Comparison of ENCODE assay signal across 4 cellular contexts in the genomic region with DNA sequence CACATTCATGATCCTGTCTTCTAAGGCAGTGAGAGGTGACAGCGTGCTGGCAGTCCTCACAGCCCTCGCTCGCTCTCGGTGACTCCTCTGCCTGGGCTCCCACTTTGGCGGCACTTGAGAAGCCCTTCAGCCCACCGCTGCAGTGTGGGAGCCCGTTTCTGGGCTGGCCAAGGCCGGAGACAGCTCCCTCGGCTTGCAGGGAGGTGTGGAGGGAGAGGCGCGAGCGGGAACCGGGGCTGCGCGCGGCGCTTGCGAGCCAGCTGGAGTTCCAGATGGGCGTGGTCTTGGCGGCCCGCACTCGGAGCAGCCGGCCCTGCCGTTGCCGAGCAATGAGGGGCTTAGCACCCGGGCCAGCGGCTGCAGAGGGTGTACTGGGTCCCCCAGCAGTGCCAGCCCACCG.
DNase-seq lines count a peak whose midpoint lies in the region; FAIRE-seq and TF ChIP-seq lines count a peak whose summit lies in the region.
"Not testable (repeated sequence)": the region's sequence is repeated elsewhere in the genome, so short reads cannot be mapped to it uniquely, and the experiment has no call there.

No MANE protein-coding gene starts in this region.

- DNase-seq in activated gamma-delta T cell (lab: John Stamatoyannopoulos, UW) (peak; percentile 11), kidney (peak; percentile 66)
- not testable (repeated sequence) for DNase-seq in mesenchymal stem cell

- H3K4me2 ChIP-seq in mesenchymal stem cell (ENCODE audit: low read length, poor library complexity, severe bottlenecking): not testable (repeated sequence)

- not testable (repeated sequence) for H3K4me3 ChIP-seq in kidney (ENCODE audit: low read length in 2 of 2); mesenchymal stem cell (ENCODE audit: insufficient read depth in 1 of 2, low read depth in 1 of 2, low read length in 2 of 2); neutrophil (ENCODE audit: low read depth in 1 of 2, low read length in 1 of 2)

- H2BK120ac ChIP-seq in mesenchymal stem cell (ENCODE audit: low read depth, low read length): not testable (repeated sequence)

- not testable (repeated sequence) for H3K4ac ChIP-seq in mesenchymal stem cell (ENCODE audit: low read depth in 1 of 2, low read length in 2 of 2)

- H4K91ac ChIP-seq in mesenchymal stem cell (ENCODE audit: low read length): peak overlapping the region; percentile 12

- not testable (repeated sequence) for H2BK12ac ChIP-seq in mesenchymal stem cell (ENCODE audit: low read length in 2 of 2)

- H2AFZ ChIP-seq in mesenchymal stem cell (ENCODE audit: low read depth, low read length): not testable (repeated sequence)

- H3K18ac ChIP-seq in mesenchymal stem cell (ENCODE audit: low read depth in 1 of 2, low read length in 2 of 2): not testable (repeated sequence)

- not testable (repeated sequence) for H4K8ac ChIP-seq in mesenchymal stem cell (ENCODE audit: low read length)

- not testable (repeated sequence) for FAIRE-seq in kidney (lab: Jason Lieb, UNC)

- not testable (repeated sequence) for H3K27ac ChIP-seq in kidney (ENCODE audit: low read depth in 2 of 2, low read length in 2 of 2); mesenchymal stem cell (ENCODE audit: low read length, poor library complexity, severe bottlenecking)
- H3K27ac ChIP-seq in neutrophil: peak overlapping the region; percentile 95

- intact Hi-C loops in kidney (cut with DNase I): not testable (repeated sequence)

- H3K9me3 ChIP-seq in kidney (ENCODE audit: control insufficient read depth in 1 of 2, low read length in 2 of 2); mesenchymal stem cell (ENCODE audit: control insufficient read depth, low read length); neutrophil: not testable (repeated sequence)

- WGBS in mesenchymal stem cell: 97% methylated on average over 27 of the region's 28 CpGs

- not testable (repeated sequence) for H3K23ac ChIP-seq in mesenchymal stem cell (ENCODE audit: low read length in 2 of 2)

- not testable (repeated sequence) for H3K14ac ChIP-seq in mesenchymal stem cell (ENCODE audit: low read length in 2 of 2)

- not testable (repeated sequence) for H3K9ac ChIP-seq in kidney (ENCODE audit: low read length in 2 of 2); mesenchymal stem cell (ENCODE audit: low read length)

- H2AK5ac ChIP-seq in mesenchymal stem cell (ENCODE audit: low read length, severe bottlenecking): not testable (repeated sequence)

- not testable (repeated sequence) for H3K36me3 ChIP-seq in kidney (ENCODE audit: control insufficient read depth in 1 of 2, insufficient read depth in 2 of 2, low read length in 2 of 2); mesenchymal stem cell (ENCODE audit: control insufficient read depth in 1 of 2, insufficient read depth in 2 of 2, low read depth in 1 of 2, low read length in 2 of 2); neutrophil

- H2BK15ac ChIP-seq in mesenchymal stem cell (ENCODE audit: low read depth, poor library complexity, severe bottlenecking): not testable (repeated sequence)

- not testable (repeated sequence) for H2BK5ac ChIP-seq in mesenchymal stem cell (ENCODE audit: low read depth, low read length, poor library complexity, severe bottlenecking)

- not testable (repeated sequence) for H3K79me1 ChIP-seq in mesenchymal stem cell (replicated peaks; ENCODE audit: low read length, poor library complexity, severe bottlenecking)

- H3K4me1 ChIP-seq in kidney (ENCODE audit: control insufficient read depth in 1 of 2, insufficient read depth in 1 of 2, low read depth in 1 of 2, low read length in 2 of 2) (peaks cover 2 to 17% of the 10 kb centered on the region in 2 donors), neutrophil (ENCODE audit: control insufficient read depth in 1 of 2, insufficient read depth in 1 of 2, low read depth in 1 of 2, low read length in 1 of 2) (peaks cover 48 to 49% of the 10 kb centered on the region in 2 experiments)
- H3K4me1 ChIP-seq in mesenchymal stem cell (ENCODE audit: control insufficient read depth, insufficient read depth, low read depth, low read length): not testable (repeated sequence)

- H3K27me3 ChIP-seq in mesenchymal stem cell (ENCODE audit: control insufficient read depth in 1 of 2, insufficient read depth in 1 of 2, low read length in 2 of 2); neutrophil: not testable (repeated sequence)

- not testable (repeated sequence) for TF ChIP-seq CTCF in kidney (IDR thresholded peaks at IDR 0.05; ENCODE audit: borderline replicate concordance, extremely low read depth, insufficient read depth); neutrophil (IDR thresholded peaks at IDR 0.05)
